ENCODE assay signal across 22 cellular contexts in genomic region chr12:122291431-122291830, GRCh38.
"Had no signal": no experiment of that assay in that cellular context is flagged by ENCODE, and none has a peak within 500 bp of the region (broad histone marks: within the 10 kb centered on the region; RNA-seq: fewer than 3 reads in every experiment).

No MANE protein-coding gene starts in this region.

- H3K4me3 Mint-ChIP-seq: dendritic cell treated with granulocyte-macrophage colony-stimulating factor and Interleukin-4, amounts not matched to agents 40 ng/mL and 50 ng/mL, for 4 days; effector memory CD8-positive, alpha-beta T cell; mesothelial cell of epicardium had no signal

- DNase-seq: colonic mucosa; cortex of kidney; effector CD8-positive, alpha-beta T cell; effector memory CD8-positive, alpha-beta T cell; erythroblast; esophagus squamous epithelium; foreskin fibroblast; foreskin melanocyte; gastrocnemius medialis; glutamatergic neuron; heart right ventricle; hippocampal formation; left cardiac atrium; left lung; left ventricle myocardium superior; lower lobe of right lung; mesenchymal stem cell; mucosa of descending colon had no signal

- H3K27ac ChIP-seq: colonic mucosa, epithelial cell of prostate, esophagus squamous epithelium, gastrocnemius medialis, heart right ventricle, left lung, lower lobe of right lung had no signal

- H3K36me3 ChIP-seq: colonic mucosa had no signal

- H3K9me3 ChIP-seq: colonic mucosa, esophagus squamous epithelium, gastrocnemius medialis, lower lobe of right lung, mucosa of descending colon had no signal

- H3K4me1 ChIP-seq: colonic mucosa, esophagus squamous epithelium, gastrocnemius medialis, heart right ventricle, left lung, lower lobe of right lung had no signal

- H3K4me3 ChIP-seq: colonic mucosa, esophagus squamous epithelium, gastrocnemius medialis, heart right ventricle, left lung, lower lobe of right lung, mucosa of descending colon had no signal

- ATAC-seq: effector memory CD8-positive, alpha-beta T cell; esophagus mucosa; gastrocnemius medialis; heart right ventricle; left cardiac atrium; left lung; left ventricle myocardium superior; lower lobe of right lung; mucosa of descending colon had no signal

- H3K27me3 ChIP-seq: colonic mucosa, esophagus squamous epithelium, gastrocnemius medialis, heart right ventricle, left lung had no signal

- H3K27ac Mint-ChIP-seq: dendritic cell treated with granulocyte-macrophage colony-stimulating factor and Interleukin-4, amounts not matched to agents 40 ng/mL and 50 ng/mL, for 4 days; mesothelial cell of epicardium had no signal

- H3K27me3 Mint-ChIP-seq: dendritic cell treated with granulocyte-macrophage colony-stimulating factor and Interleukin-4, amounts not matched to agents 40 ng/mL and 50 ng/mL, for 4 days; effector memory CD8-positive, alpha-beta T cell had no signal

- H3K9me3 Mint-ChIP-seq: dendritic cell treated with granulocyte-macrophage colony-stimulating factor and Interleukin-4, amounts not matched to agents 40 ng/mL and 50 ng/mL, for 4 days; effector memory CD8-positive, alpha-beta T cell had no signal
